Comparison of ENCODE assay signal across 9 cellular contexts in genomic region chr1:38006008-38006828, GRCh38. TPM values are rescaled to one million over a fixed set of nuclear protein-coding genes. Genes with fewer than 3 reads are reported as not detected.
DNase-seq lines count a peak whose midpoint lies in the region; ATAC-seq and TF ChIP-seq lines count a peak whose summit lies in the region.
"Had no signal": no experiment of that assay in that cellular context is flagged by ENCODE, and none has a peak within 500 bp of the region (broad histone marks: within the 10 kb centered on the region; RNA-seq: fewer than 3 reads in every experiment).

No MANE protein-coding gene starts in this region.

- no peak overlapping the region for H3K27ac Mint-ChIP-seq in activated T-cell treated with anti-CD3 and anti-CD28 coated beads, Interleukin-2, amount 50 U/mL, for 72 hours

- no peaks in the 10 kb centered on the region for H3K27me3 Mint-ChIP-seq in activated T-cell treated with anti-CD3 and anti-CD28 coated beads, Interleukin-2, amount 50 U/mL, for 72 hours (ENCODE audit: low read depth)

- peak overlapping the region; percentile 72 for H2AFZ ChIP-seq in smooth muscle cell (ENCODE audit: low read depth)

- no peaks in the 10 kb centered on the region for H3K36me3 ChIP-seq in iPS-15b (ENCODE audit: control insufficient read depth, insufficient read depth, low read length)
- H3K36me3 ChIP-seq in smooth muscle cell (ENCODE audit: low read depth) = no peaks in the 10 kb centered on the region

- no peaks in the 10 kb centered on the region for H3K27me3 ChIP-seq in iPS-15b (ENCODE audit: control insufficient read depth, insufficient read depth, low read length)
- no peaks in the 10 kb centered on the region for H3K27me3 ChIP-seq in smooth muscle cell (ENCODE audit: low read depth)

- ATAC-seq in activated T-cell treated with anti-CD3 and anti-CD28 coated beads, Interleukin-2, amount 50 U/mL, for 72 hours (replicated peaks in 1 of 2) = no peak
- no peak for ATAC-seq in HG03025 (IDR thresholded peaks at IDR 0.05; ENCODE audit: low FRiP score, unreplicated experiment)

- DNase-seq in HFF-Myc (ENCODE audit: extremely low read depth, low read depth) (no peak), smooth muscle cell (lab: John Stamatoyannopoulos, UW; ENCODE audit: unreplicated experiment) (no peak), NCI-H187 treated with DMSO at 0.1 percent for 48 hours (lab: John Stamatoyannopoulos, UW) (no peak), NK-92 (lab: John Stamatoyannopoulos, UW; ENCODE audit: unreplicated experiment) (no peak)
- DNase-seq in activated T-cell treated with anti-CD3 and anti-CD28 coated beads, Interleukin-2, amount 50 U/mL, for 72 hours = no peak
- no peak for DNase-seq in stimulated activated CD4-positive, alpha-beta T cell treated with anti-CD3 and anti-CD28 coated beads, Interleukin-4, amount 100 ng/mL, for 4 hours

- peak overlapping the region; percentile 25 for H3K4me3 ChIP-seq in HFF-Myc (replicated peaks; ENCODE audit: low read depth, low read length)
- peak overlapping the region; percentile 52 for H3K4me3 ChIP-seq in iPS-15b (ENCODE audit: low read depth, low read length)
- peak overlapping the region; percentile 81 for H3K4me3 ChIP-seq in smooth muscle cell

- peaks cover 50% of the 10 kb centered on the region for H3K4me1 Mint-ChIP-seq in activated T-cell treated with anti-CD3 and anti-CD28 coated beads, Interleukin-2, amount 50 U/mL, for 72 hours (ENCODE audit: low read depth)

- H3K36me3 Mint-ChIP-seq in activated T-cell treated with anti-CD3 and anti-CD28 coated beads, Interleukin-2, amount 50 U/mL, for 72 hours (ENCODE audit: insufficient read depth in 2 of 2) = peaks cover 0 to 3% of the 10 kb centered on the region in 2 donors

- peak overlapping the region; percentile 64 to 74 for H3K4me3 Mint-ChIP-seq in activated T-cell treated with anti-CD3 and anti-CD28 coated beads, Interleukin-2, amount 50 U/mL, for 72 hours

- H3K4me1 ChIP-seq in iPS-15b (ENCODE audit: control insufficient read depth, insufficient read depth, low read length) = peaks cover 29% of the 10 kb centered on the region
- peaks cover 28% of the 10 kb centered on the region for H3K4me1 ChIP-seq in smooth muscle cell (ENCODE audit: low read depth)

- H4K20me1 ChIP-seq in smooth muscle cell (ENCODE audit: low read depth) = peaks cover 23% of the 10 kb centered on the region

- H3K9ac ChIP-seq in iPS-15b (ENCODE audit: low read depth, low read length) = no peak overlapping the region
- no peak overlapping the region for H3K9ac ChIP-seq in smooth muscle cell (ENCODE audit: low read depth)
- H3K9ac ChIP-seq: KMS-11 had no signal

- peak overlapping the region; percentile 56 for H3K27ac ChIP-seq in smooth muscle cell (ENCODE audit: low read depth)
- H3K27ac ChIP-seq: KMS-11 had no signal

- H3K79me2 ChIP-seq in smooth muscle cell (ENCODE audit: low read depth) = peaks cover 39% of the 10 kb centered on the region

- H3K9me3 Mint-ChIP-seq in activated T-cell treated with anti-CD3 and anti-CD28 coated beads, Interleukin-2, amount 50 U/mL, for 72 hours = no peaks in the 10 kb centered on the region

- peak overlapping the region; percentile 97 for H3K4me2 ChIP-seq in smooth muscle cell
- H3K4me2 ChIP-seq: KMS-11 had no signal

- peaks cover 34% of the 10 kb centered on the region for H3F3A ChIP-seq in smooth muscle cell (ENCODE audit: low read depth)

- WGBS in smooth muscle cell (ENCODE audit: low lambda C conversion rate) = 60% methylated on average over 11 of the region's 12 CpGs

- H3K9me3 ChIP-seq in iPS-15b (ENCODE audit: control insufficient read depth, insufficient read depth, low read length) = no peaks in the 10 kb centered on the region
- no peaks in the 10 kb centered on the region for H3K9me3 ChIP-seq in smooth muscle cell (replicated peaks; ENCODE audit: low read depth)

- TF ChIP-seq CTCF in HFF-Myc (IDR thresholded peaks at IDR 0.05; ENCODE audit: low read depth, low read length, missing control alignments) = no peak
- no peak for TF ChIP-seq CTCF in smooth muscle cell (IDR thresholded peaks at IDR 0.05; ENCODE audit: borderline replicate concordance, insufficient read depth, poor library complexity, severe bottlenecking)

RNA-seq across cellular contexts. Expression of gene FHL3, which starts 0.9 kb away (rescaled TPM):
- 10 to 100 TPM; 32.7 to 34.5 TPM for total RNA-seq in activated T-cell treated with anti-CD3 and anti-CD28 coated beads, Interleukin-2, amount 50 U/mL, for 72 hours
- total RNA-seq in smooth muscle cell = 29.5 and 32.0 TPM in 2 replicates
- polyA plus RNA-seq in smooth muscle cell = 67.1 and 70.2 TPM in 2 replicates

RNA-seq across cellular contexts. Expression of gene UTP11, which starts 6.3 kb away (rescaled TPM):
- total RNA-seq in activated T-cell treated with anti-CD3 and anti-CD28 coated beads, Interleukin-2, amount 50 U/mL, for 72 hours = 10 to 100 TPM; 28.4 to 31.7 TPM
- total RNA-seq in smooth muscle cell = 72.4 and 73.5 TPM in 2 replicates
- 43.7 and 44.4 TPM in 2 replicates for polyA plus RNA-seq in smooth muscle cell

RNA-seq across cellular contexts. Expression of gene SF3A3, which starts 16.4 kb away (rescaled TPM):
- 10 to 100 TPM; 67.9 to 81.4 TPM for total RNA-seq in activated T-cell treated with anti-CD3 and anti-CD28 coated beads, Interleukin-2, amount 50 U/mL, for 72 hours
- total RNA-seq in smooth muscle cell = 74.9 and 79.6 TPM in 2 replicates
- polyA plus RNA-seq in smooth muscle cell = 50.8 and 54.0 TPM in 2 replicates

RNA-seq across cellular contexts. Expression of gene POU3F1, which starts 40.4 kb away (rescaled TPM):
- not detected for total RNA-seq in activated T-cell treated with anti-CD3 and anti-CD28 coated beads, Interleukin-2, amount 50 U/mL, for 72 hours
- not detected in 2 replicates for total RNA-seq in smooth muscle cell
- polyA plus RNA-seq in smooth muscle cell = 0.55 and 1.4 TPM in 2 replicates

RNA-seq across cellular contexts. Expression of gene INPP5B, which starts 59.4 kb away (rescaled TPM):
- 10 to 100 TPM; 44.7 to 53.6 TPM for total RNA-seq in activated T-cell treated with anti-CD3 and anti-CD28 coated beads, Interleukin-2, amount 50 U/mL, for 72 hours
- 11.0 and 12.0 TPM in 2 replicates for total RNA-seq in smooth muscle cell
- 5.8 and 6.7 TPM in 2 replicates for polyA plus RNA-seq in smooth muscle cell

Comparison
In these comparisons a context has a peak if more than half of its experiments do, and no peak if none do; other contexts are left out.
1. H3K4me3 ChIP-seq: peak in every context shown above with its lines; median percentile 81 in smooth muscle cell; 52 in iPS-15b; 25 in HFF-Myc.